ENCODE assay signal across 1 cellular context in the genomic region with DNA sequence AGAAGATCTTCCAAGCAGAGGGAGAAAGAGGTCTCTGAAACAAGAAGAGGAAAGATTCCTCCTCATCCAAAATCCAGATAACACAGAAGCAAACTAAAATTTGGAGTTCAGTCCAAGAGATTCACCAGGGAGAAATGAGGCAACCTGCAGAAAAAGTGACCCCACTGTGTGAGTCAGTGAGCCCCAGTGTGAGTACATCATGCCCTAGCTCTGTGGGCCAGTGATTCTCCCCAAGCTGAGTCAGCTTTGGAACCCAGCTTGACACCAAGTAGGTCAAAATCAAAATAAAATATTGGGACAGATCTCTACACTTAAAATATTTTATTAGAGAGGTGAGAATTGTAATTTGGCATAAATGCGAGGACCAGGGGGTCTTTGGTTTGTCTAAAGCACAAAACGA.
TF ChIP-seq lines count a peak whose summit lies in the region.

No MANE protein-coding gene starts in this region.

TF ChIP-seq in H1, 55 proteins besides CTCF, POLR2A, EP300 and RAD21:
- TF ChIP-seq CHD2 (IDR thresholded peaks at IDR 0.05; ENCODE audit: low read length) (no peak), JUN (IDR thresholded peaks at IDR 0.05; ENCODE audit: low read depth, low read length) (no peak), BRCA1 (IDR thresholded peaks at IDR 0.05; ENCODE audit: low read depth, low read length) (no peak), CEBPB (IDR thresholded peaks at IDR 0.05; ENCODE audit: low read depth, low read length) (no peak), NANOG (IDR thresholded peaks at IDR 0.05; ENCODE audit: insufficient read depth, low read depth, low read length, poor library complexity, severe bottlenecking) (no peak), HDAC6 (IDR thresholded peaks at IDR 0.05; ENCODE audit: low read depth, low read length) (no peak), EZH2 (IDR thresholded peaks at IDR 0.05; ENCODE audit: low read depth, low read length, severe bottlenecking) (no peak), EGR1 (IDR thresholded peaks at IDR 0.05; ENCODE audit: borderline replicate concordance, low read depth, low read length) (no peak), BCL11A (IDR thresholded peaks at IDR 0.05; ENCODE audit: low read depth in 2 of 2, low read length in 2 of 2) (no peak), TEAD4 (IDR thresholded peaks at IDR 0.05; ENCODE audit: low read depth, low read length) (no peak), TBP (IDR thresholded peaks at IDR 0.05; ENCODE audit: low read depth, low read length) (no peak), YY1 (IDR thresholded peaks at IDR 0.05; ENCODE audit: low read depth, low read length) (no peak)
- TF ChIP-seq, protein P1, sequence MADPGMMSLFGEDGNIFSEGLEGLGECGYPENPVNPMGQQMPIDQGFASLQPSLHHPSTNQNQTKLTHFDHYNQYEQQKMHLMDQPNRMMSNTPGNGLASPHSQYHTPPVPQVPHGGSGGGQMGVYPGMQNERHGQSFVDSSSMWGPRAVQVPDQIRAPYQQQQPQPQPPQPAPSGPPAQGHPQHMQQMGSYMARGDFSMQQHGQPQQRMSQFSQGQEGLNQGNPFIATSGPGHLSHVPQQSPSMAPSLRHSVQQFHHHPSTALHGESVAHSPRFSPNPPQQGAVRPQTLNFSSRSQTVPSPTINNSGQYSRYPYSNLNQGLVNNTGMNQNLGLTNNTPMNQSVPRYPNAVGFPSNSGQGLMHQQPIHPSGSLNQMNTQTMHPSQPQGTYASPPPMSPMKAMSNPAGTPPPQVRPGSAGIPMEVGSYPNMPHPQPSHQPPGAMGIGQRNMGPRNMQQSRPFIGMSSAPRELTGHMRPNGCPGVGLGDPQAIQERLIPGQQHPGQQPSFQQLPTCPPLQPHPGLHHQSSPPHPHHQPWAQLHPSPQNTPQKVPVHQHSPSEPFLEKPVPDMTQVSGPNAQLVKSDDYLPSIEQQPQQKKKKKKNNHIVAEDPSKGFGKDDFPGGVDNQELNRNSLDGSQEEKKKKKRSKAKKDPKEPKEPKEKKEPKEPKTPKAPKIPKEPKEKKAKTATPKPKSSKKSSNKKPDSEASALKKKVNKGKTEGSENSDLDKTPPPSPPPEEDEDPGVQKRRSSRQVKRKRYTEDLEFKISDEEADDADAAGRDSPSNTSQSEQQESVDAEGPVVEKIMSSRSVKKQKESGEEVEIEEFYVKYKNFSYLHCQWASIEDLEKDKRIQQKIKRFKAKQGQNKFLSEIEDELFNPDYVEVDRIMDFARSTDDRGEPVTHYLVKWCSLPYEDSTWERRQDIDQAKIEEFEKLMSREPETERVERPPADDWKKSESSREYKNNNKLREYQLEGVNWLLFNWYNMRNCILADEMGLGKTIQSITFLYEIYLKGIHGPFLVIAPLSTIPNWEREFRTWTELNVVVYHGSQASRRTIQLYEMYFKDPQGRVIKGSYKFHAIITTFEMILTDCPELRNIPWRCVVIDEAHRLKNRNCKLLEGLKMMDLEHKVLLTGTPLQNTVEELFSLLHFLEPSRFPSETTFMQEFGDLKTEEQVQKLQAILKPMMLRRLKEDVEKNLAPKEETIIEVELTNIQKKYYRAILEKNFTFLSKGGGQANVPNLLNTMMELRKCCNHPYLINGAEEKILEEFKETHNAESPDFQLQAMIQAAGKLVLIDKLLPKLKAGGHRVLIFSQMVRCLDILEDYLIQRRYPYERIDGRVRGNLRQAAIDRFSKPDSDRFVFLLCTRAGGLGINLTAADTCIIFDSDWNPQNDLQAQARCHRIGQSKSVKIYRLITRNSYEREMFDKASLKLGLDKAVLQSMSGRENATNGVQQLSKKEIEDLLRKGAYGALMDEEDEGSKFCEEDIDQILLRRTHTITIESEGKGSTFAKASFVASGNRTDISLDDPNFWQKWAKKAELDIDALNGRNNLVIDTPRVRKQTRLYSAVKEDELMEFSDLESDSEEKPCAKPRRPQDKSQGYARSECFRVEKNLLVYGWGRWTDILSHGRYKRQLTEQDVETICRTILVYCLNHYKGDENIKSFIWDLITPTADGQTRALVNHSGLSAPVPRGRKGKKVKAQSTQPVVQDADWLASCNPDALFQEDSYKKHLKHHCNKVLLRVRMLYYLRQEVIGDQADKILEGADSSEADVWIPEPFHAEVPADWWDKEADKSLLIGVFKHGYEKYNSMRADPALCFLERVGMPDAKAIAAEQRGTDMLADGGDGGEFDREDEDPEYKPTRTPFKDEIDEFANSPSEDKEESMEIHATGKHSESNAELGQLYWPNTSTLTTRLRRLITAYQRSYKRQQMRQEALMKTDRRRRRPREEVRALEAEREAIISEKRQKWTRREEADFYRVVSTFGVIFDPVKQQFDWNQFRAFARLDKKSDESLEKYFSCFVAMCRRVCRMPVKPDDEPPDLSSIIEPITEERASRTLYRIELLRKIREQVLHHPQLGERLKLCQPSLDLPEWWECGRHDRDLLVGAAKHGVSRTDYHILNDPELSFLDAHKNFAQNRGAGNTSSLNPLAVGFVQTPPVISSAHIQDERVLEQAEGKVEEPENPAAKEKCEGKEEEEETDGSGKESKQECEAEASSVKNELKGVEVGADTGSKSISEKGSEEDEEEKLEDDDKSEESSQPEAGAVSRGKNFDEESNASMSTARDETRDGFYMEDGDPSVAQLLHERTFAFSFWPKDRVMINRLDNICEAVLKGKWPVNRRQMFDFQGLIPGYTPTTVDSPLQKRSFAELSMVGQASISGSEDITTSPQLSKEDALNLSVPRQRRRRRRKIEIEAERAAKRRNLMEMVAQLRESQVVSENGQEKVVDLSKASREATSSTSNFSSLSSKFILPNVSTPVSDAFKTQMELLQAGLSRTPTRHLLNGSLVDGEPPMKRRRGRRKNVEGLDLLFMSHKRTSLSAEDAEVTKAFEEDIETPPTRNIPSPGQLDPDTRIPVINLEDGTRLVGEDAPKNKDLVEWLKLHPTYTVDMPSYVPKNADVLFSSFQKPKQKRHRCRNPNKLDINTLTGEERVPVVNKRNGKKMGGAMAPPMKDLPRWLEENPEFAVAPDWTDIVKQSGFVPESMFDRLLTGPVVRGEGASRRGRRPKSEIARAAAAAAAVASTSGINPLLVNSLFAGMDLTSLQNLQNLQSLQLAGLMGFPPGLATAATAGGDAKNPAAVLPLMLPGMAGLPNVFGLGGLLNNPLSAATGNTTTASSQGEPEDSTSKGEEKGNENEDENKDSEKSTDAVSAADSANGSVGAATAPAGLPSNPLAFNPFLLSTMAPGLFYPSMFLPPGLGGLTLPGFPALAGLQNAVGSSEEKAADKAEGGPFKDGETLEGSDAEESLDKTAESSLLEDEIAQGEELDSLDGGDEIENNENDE (IDR thresholded peaks at IDR 0.05; ENCODE audit: insufficient replicate concordance, low read length): no peak
- TF ChIP-seq, protein P2, sequence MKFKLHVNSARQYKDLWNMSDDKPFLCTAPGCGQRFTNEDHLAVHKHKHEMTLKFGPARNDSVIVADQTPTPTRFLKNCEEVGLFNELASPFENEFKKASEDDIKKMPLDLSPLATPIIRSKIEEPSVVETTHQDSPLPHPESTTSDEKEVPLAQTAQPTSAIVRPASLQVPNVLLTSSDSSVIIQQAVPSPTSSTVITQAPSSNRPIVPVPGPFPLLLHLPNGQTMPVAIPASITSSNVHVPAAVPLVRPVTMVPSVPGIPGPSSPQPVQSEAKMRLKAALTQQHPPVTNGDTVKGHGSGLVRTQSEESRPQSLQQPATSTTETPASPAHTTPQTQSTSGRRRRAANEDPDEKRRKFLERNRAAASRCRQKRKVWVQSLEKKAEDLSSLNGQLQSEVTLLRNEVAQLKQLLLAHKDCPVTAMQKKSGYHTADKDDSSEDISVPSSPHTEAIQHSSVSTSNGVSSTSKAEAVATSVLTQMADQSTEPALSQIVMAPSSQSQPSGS (IDR thresholded peaks at IDR 0.05; ENCODE audit: low read length): no peak
- TF ChIP-seq, protein P3, sequence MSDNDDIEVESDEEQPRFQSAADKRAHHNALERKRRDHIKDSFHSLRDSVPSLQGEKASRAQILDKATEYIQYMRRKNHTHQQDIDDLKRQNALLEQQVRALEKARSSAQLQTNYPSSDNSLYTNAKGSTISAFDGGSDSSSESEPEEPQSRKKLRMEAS (IDR thresholded peaks at IDR 0.05): no peak
